14 cellular contexts compared by ENCODE assay signal in genomic region chr5:154355141-154355611, GRCh38.
DNase-seq lines count a peak whose midpoint lies in the region; ATAC-seq, FAIRE-seq and TF ChIP-seq lines count a peak whose summit lies in the region.
"Had no signal": no experiment of that assay in that cellular context is flagged by ENCODE, and none has a peak within 500 bp of the region (broad histone marks: within the 10 kb centered on the region; RNA-seq: fewer than 3 reads in every experiment).

No MANE protein-coding gene starts in this region.

- H3K9me3 ChIP-seq in A549 = no peaks in the 10 kb centered on the region
- H3K9me3 ChIP-seq in endodermal cell (ENCODE audit: control insufficient read depth, low read length) = no peaks in the 10 kb centered on the region

- H3K4me3 ChIP-seq in A549 (no peak overlapping the region), endodermal cell (ENCODE audit: low read length) (no peak overlapping the region)
- H3K4me3 ChIP-seq: GM23248 had no signal

- CTCF ChIA-PET in A549 (lab: Yijun Ruan, JAX) = interaction anchor here (1.3 to 1.7 kb wide), 5 partner anchors 21 to 158 kb away, joined by 3 to 5 read pairs (median 4); no protein-coding TSS in a partner anchor

- H3K27ac Mint-ChIP-seq in endodermal cell = no peak overlapping the region
- H3K27ac Mint-ChIP-seq: stimulated activated naive B cell treated with anti-CD40 and anti-IgM and Interleukin-4, amounts not matched to agents 10 μg/mL and 1 μg/mL and 100 μg/mL, for 72 hours had no signal

- DNase-seq in A549 (ENCODE audit: low read depth in 1 of 2, low spot score in 1 of 2) = no peak
- DNase-seq in LHCN-M2 (ENCODE audit: low read depth) = peak; percentile 87
- DNase-seq in endodermal cell = peak; percentile 76
- DNase-seq in myocyte (ENCODE audit: low read depth) = peak; percentile 80
- DNase-seq in COLO668 (lab: John Stamatoyannopoulos, UW; ENCODE audit: unreplicated experiment) = no peak
- no peak for DNase-seq in kidney tubule cell (ENCODE audit: low spot score)
- DNase-seq: activated naive CD4-positive, alpha-beta T cell treated with Interleukin-2 at 50 U/mL for 16 hours; GM23248; left colon; stimulated activated naive B cell treated with anti-CD40 and anti-IgM and Interleukin-4, amounts not matched to agents 10 μg/mL and 1 μg/mL and 100 μg/mL, for 72 hours; WERI-Rb-1 had no signal

- peak overlapping the region; percentile 59 for H3K4me2 ChIP-seq in A549

- WGBS in A549 (ENCODE audit: missing lambda C conversion rate) = 38% methylated on average over 5 of the region's 5 CpGs
- WGBS in endodermal cell (ENCODE audit: insufficient coverage in 1 of 2, insufficient read length in 1 of 2), 2 experiments = 65 to 71% methylated on average over 2 to 5 of the region's 5 CpGs

- no peak for FAIRE-seq in A549 (lab: Jason Lieb, UNC)
- FAIRE-seq: GM18507 had no signal

- no peaks in the 10 kb centered on the region for H3K9me3 Mint-ChIP-seq in endodermal cell
- H3K9me3 Mint-ChIP-seq: stimulated activated naive B cell treated with anti-CD40 and anti-IgM and Interleukin-4, amounts not matched to agents 10 μg/mL and 1 μg/mL and 100 μg/mL, for 72 hours had no signal

- H3K27me3 ChIP-seq in endodermal cell (ENCODE audit: control insufficient read depth, insufficient read depth, low read length, poor library complexity, severe bottlenecking) = no peaks in the 10 kb centered on the region

- H3K27ac ChIP-seq in A549 (peak overlapping the region; percentile 67 to 83; a peak in 4 of 6 replicates), endodermal cell (ENCODE audit: low read depth, low read length) (no peak overlapping the region)
- H3K27ac ChIP-seq: WERI-Rb-1 had no signal

- H3K4me3 Mint-ChIP-seq in endodermal cell = no peak overlapping the region
- H3K4me3 Mint-ChIP-seq: stimulated activated naive B cell treated with anti-CD40 and anti-IgM and Interleukin-4, amounts not matched to agents 10 μg/mL and 1 μg/mL and 100 μg/mL, for 72 hours had no signal

- TF ChIP-seq RAD21 in A549 (conservative IDR thresholded peaks at IDR 0.05 in 1 of 2, IDR thresholded peaks at IDR 0.05 in 1 of 2) = no peak

- POLR2A ChIA-PET in A549 (lab: Yijun Ruan, JAX) = no interaction called here

- TF ChIP-seq POLR2A in A549 (IDR thresholded peaks at IDR 0.05; ENCODE audit: low read length) = no peak

- no peak for TF ChIP-seq CTCF in A549 (IDR thresholded peaks at IDR 0.05)
- TF ChIP-seq CTCF in endodermal cell (conservative IDR thresholded peaks at IDR 0.05) = no peak

- ATAC-seq in A549 (peak; percentile 30 to 40; a peak in 3 of 6 replicates), GM21381 (IDR thresholded peaks at IDR 0.05; ENCODE audit: unreplicated experiment) (no peak), GM19463 (IDR thresholded peaks at IDR 0.05; ENCODE audit: unreplicated experiment) (no peak)
- ATAC-seq: stimulated activated naive B cell treated with anti-CD40 and anti-IgM and Interleukin-4, amounts not matched to agents 10 μg/mL and 1 μg/mL and 100 μg/mL, for 72 hours had no signal

- no peaks in the 10 kb centered on the region for H3K36me3 ChIP-seq in endodermal cell (ENCODE audit: control insufficient read depth, insufficient read depth, low read length)
- H3K36me3 ChIP-seq: WERI-Rb-1 had no signal

- peaks cover 51% of the 10 kb centered on the region for H3K4me1 Mint-ChIP-seq in endodermal cell

- peaks cover 14% of the 10 kb centered on the region for H3K27me3 Mint-ChIP-seq in endodermal cell (ENCODE audit: insufficient read depth)
- H3K27me3 Mint-ChIP-seq: stimulated activated naive B cell treated with anti-CD40 and anti-IgM and Interleukin-4, amounts not matched to agents 10 μg/mL and 1 μg/mL and 100 μg/mL, for 72 hours had no signal

- TF ChIP-seq EP300 in A549 (IDR thresholded peaks at IDR 0.05) = no peak

- peaks cover 86% of the 10 kb centered on the region for H3K4me1 ChIP-seq in A549
- H3K4me1 ChIP-seq in endodermal cell (ENCODE audit: control insufficient read depth, insufficient read depth, low read length) = peaks cover 4% of the 10 kb centered on the region

- no peak overlapping the region for H3K9ac ChIP-seq in endodermal cell (ENCODE audit: extremely low read depth, low read length, poor library complexity, severe bottlenecking)
- H3K9ac ChIP-seq: GM23248 had no signal

- no peaks in the 10 kb centered on the region for H3K36me3 Mint-ChIP-seq in endodermal cell (ENCODE audit: low read depth)

TF ChIP-seq in A549, 52 proteins besides CTCF, POLR2A, EP300 and RAD21:
- TF ChIP-seq CBX8 (IDR thresholded peaks at IDR 0.05) = no peak
- TF ChIP-seq HES2 (IDR thresholded peaks at IDR 0.05) = no peak
- TF ChIP-seq, protein P1, sequence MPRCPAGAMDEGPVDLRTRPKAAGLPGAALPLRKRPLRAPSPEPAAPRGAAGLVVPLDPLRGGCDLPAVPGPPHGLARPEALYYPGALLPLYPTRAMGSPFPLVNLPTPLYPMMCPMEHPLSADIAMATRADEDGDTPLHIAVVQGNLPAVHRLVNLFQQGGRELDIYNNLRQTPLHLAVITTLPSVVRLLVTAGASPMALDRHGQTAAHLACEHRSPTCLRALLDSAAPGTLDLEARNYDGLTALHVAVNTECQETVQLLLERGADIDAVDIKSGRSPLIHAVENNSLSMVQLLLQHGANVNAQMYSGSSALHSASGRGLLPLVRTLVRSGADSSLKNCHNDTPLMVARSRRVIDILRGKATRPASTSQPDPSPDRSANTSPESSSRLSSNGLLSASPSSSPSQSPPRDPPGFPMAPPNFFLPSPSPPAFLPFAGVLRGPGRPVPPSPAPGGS (IDR thresholded peaks at IDR 0.05) = no peak
- no peak for TF ChIP-seq SREBF2 (IDR thresholded peaks at IDR 0.05)
- TF ChIP-seq EHMT2 (IDR thresholded peaks at IDR 0.05; ENCODE audit: low read depth) = no peak
- no peak for TF ChIP-seq KDM1A (IDR thresholded peaks at IDR 0.05; ENCODE audit: low read depth)
- TF ChIP-seq JUN (IDR thresholded peaks at IDR 0.05) = no peak
- TF ChIP-seq MAZ (IDR thresholded peaks at IDR 0.05; ENCODE audit: borderline replicate concordance, low read depth, low read length) = no peak
- no peak for TF ChIP-seq HOXB5 (CRISPR knock-in tag; IDR thresholded peaks at IDR 0.05)
- TF ChIP-seq KDM5A (IDR thresholded peaks at IDR 0.05) = no peak
- TF ChIP-seq TFCP2L1 (CRISPR knock-in tag; IDR thresholded peaks at IDR 0.05) = no peak

Comparison
In these comparisons a context has a peak if more than half of its experiments do, and no peak if none do; other contexts are left out.
1. ATAC-seq: peak in A549 (2 of 2); none in GM21381 (single experiment) and GM19463 (single experiment).
2. DNase-seq: peak in LHCN-M2 (single experiment), endodermal cell (single experiment) and myocyte (single experiment); none in A549 (0 of 2), COLO668 (single experiment) and kidney tubule cell (single experiment).